In the genomic region with DNA sequence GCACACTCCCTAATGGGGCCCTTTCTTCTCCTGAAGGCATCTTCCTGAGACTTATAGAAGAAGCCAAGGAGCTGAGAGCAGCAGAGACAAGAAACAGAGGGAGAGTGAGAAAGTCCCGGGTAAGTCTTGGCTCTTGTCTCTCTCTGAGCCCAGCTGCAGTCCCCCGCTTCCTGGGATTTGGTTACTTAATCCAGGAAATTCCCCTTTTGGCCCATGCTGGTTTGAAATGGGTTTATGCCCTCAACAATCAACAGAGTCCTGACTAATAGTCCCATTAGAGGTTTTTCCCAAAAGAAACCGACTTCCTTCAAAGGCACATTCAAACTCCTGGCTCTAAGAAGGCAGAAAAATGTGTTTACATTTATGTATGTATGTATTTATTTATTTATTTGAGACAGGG, we compare ENCODE assay signal across 19 cellular contexts. TPM values are rescaled to one million over a fixed set of nuclear protein-coding genes. Genes with fewer than 3 reads are reported as not detected.
DNase-seq lines count a peak whose midpoint lies in the region; ATAC-seq and TF ChIP-seq lines count a peak whose summit lies in the region.
"Had no signal": no experiment of that assay in that cellular context is flagged by ENCODE, and none has a peak within 500 bp of the region (broad histone marks: within the 10 kb centered on the region; RNA-seq: fewer than 3 reads in every experiment).

No MANE protein-coding gene starts in this region.

- ATAC-seq in SK-N-SH treated with all-trans-retinoic acid at 6 μM for 48 hours (peak; percentile 11; the same call in 1 of the 3 replicates), HG03457 (IDR thresholded peaks at IDR 0.05; ENCODE audit: unreplicated experiment) (no peak)
- ATAC-seq: GM12878; naive thymus-derived CD8-positive, alpha-beta T cell had no signal

- H3K27me3 Mint-ChIP-seq in type B pancreatic cell = no peaks in the 10 kb centered on the region
- H3K27me3 Mint-ChIP-seq: CD4-positive, alpha-beta T cell had no signal

- H3K9me3 ChIP-seq in GM23248 (ENCODE audit: low read depth) (no peaks in the 10 kb centered on the region), trophoblast cell (ENCODE audit: insufficient read depth, low read depth, low read length) (no peaks in the 10 kb centered on the region)
- H3K9me3 ChIP-seq: transverse colon had no signal

- no peak overlapping the region for H3K27ac Mint-ChIP-seq in type B pancreatic cell
- H3K27ac Mint-ChIP-seq: CD4-positive, alpha-beta T cell; naive thymus-derived CD8-positive, alpha-beta T cell had no signal

- no peak overlapping the region for H3K4ac ChIP-seq in trophoblast cell (ENCODE audit: low read depth, low read length)

- H3K4me3 ChIP-seq in GM23248 = no peak overlapping the region
- no peak overlapping the region for H3K4me3 ChIP-seq in fibroblast of mammary gland (ENCODE audit: control insufficient read depth, low read depth, low read length)
- H3K4me3 ChIP-seq in trophoblast cell (ENCODE audit: low read depth, low read length) = no peak overlapping the region
- H3K4me3 ChIP-seq: cardiac muscle cell, GM12878, transverse colon had no signal

- no peaks in the 10 kb centered on the region for H3K9me2 ChIP-seq in GM23248 (ENCODE audit: insufficient read depth)

- no peaks in the 10 kb centered on the region for H3K36me3 Mint-ChIP-seq in type B pancreatic cell
- H3K36me3 Mint-ChIP-seq: naive thymus-derived CD8-positive, alpha-beta T cell had no signal

- no peak overlapping the region for H2BK120ac ChIP-seq in trophoblast cell (ENCODE audit: insufficient read depth, low read length, poor library complexity)

- H3K79me2 ChIP-seq in GM23248 (ENCODE audit: insufficient read depth) = no peaks in the 10 kb centered on the region
- H3K79me2 ChIP-seq in trophoblast cell (ENCODE audit: control insufficient read depth, insufficient read depth, low read length, poor library complexity) = no peaks in the 10 kb centered on the region

- peaks cover 20% of the 10 kb centered on the region for H3F3A ChIP-seq in GM23248 (ENCODE audit: insufficient read depth)

- no peak overlapping the region for H2BK12ac ChIP-seq in trophoblast cell (ENCODE audit: low read length)

- H3K27me3 ChIP-seq in GM23248 (replicated peaks; ENCODE audit: insufficient read depth) (no peaks in the 10 kb centered on the region), trophoblast cell (ENCODE audit: insufficient read depth, low read length) (no peaks in the 10 kb centered on the region)
- H3K27me3 ChIP-seq: cardiac muscle cell, transverse colon had no signal

- 0 out of 2 replicates have a peak overlapping the region, but pooled peaks have one; percentile 12 for H3K27ac ChIP-seq in GM23248
- no peak overlapping the region for H3K27ac ChIP-seq in trophoblast cell (ENCODE audit: low read depth, low read length)
- H3K27ac ChIP-seq: cardiac muscle cell, transverse colon had no signal

- in situ Hi-C loops in GM23248 (cut with MboI) = loop anchor here (25.0 kb wide), 1 partner anchor 458 kb away; no protein-coding TSS in a partner anchor

- peak overlapping the region; percentile 46 for H2AFZ ChIP-seq in GM23248
- H2AFZ ChIP-seq in trophoblast cell (ENCODE audit: insufficient read depth, low read length, poor library complexity) = no peak overlapping the region

- no peak overlapping the region for H2AK5ac ChIP-seq in trophoblast cell (ENCODE audit: low read length)

- H3K18ac ChIP-seq in trophoblast cell (ENCODE audit: low read length) = no peak overlapping the region

- peaks cover 10% of the 10 kb centered on the region for H3K4me1 Mint-ChIP-seq in type B pancreatic cell (ENCODE audit: unreplicated experiment)

- intact Hi-C loops in posterior vena cava (cut with DNase I) = no loop called here

- H4K91ac ChIP-seq in trophoblast cell (ENCODE audit: low read depth, low read length) = no peak overlapping the region

- H3K4me3 Mint-ChIP-seq in type B pancreatic cell = no peak overlapping the region
- H3K4me3 Mint-ChIP-seq: CD4-positive, alpha-beta T cell; naive thymus-derived CD8-positive, alpha-beta T cell had no signal

- H3K4me1 ChIP-seq in GM23248 (ENCODE audit: insufficient read depth) (peaks cover 27% of the 10 kb centered on the region), trophoblast cell (ENCODE audit: control insufficient read depth in 1 of 2, insufficient read depth in 2 of 2, low read length in 2 of 2) (peaks cover 4 to 5% of the 10 kb centered on the region in 2 experiments)

- H3K23ac ChIP-seq in trophoblast cell (ENCODE audit: low read length) = no peak overlapping the region

- H4K20me1 ChIP-seq in GM23248 (ENCODE audit: insufficient read depth) = no peaks in the 10 kb centered on the region

- H3K14ac ChIP-seq in trophoblast cell (ENCODE audit: low read length) = no peak overlapping the region

- no peak overlapping the region for H2BK5ac ChIP-seq in trophoblast cell (ENCODE audit: low read depth, low read length, poor library complexity)

- DNase-seq in GM23248 (peak; percentile 53), fibroblast of mammary gland (ENCODE audit: low read depth) (peak; percentile 76), trophoblast cell (peak; percentile 74 to 91), type B pancreatic cell (ENCODE audit: extremely low spot score, unreplicated experiment) (no peak), posterior vena cava (ENCODE audit: low spot score) (no peak), GM19238 (ENCODE audit: insufficient read length, low spot score) (no peak)
- DNase-seq: activated gamma-delta T cell treated with Interleukin-2 at 50 U/mL for 16 hours; CD4-positive, alpha-beta T cell; DMS79 treated with DMSO at 0.1 percent for 48 hours; naive thymus-derived CD8-positive, alpha-beta T cell; NCI-H1417 treated with DMSO at 0.1 percent for 48 hours; NCI-H446 treated with DMSO at 0.1 percent for 48 hours; OCI-M1; stimulated activated CD4-positive, alpha-beta T cell treated with anti-CD3 and anti-CD28 coated beads, Interleukin-4, amount 100 ng/mL, for 1 hour; transverse colon had no signal

- TF ChIP-seq CTCF in fibroblast of mammary gland (conservative IDR thresholded peaks at IDR 0.05; ENCODE audit: control insufficient read depth, insufficient read depth, low read depth, low read length) = no peak
- no peak for TF ChIP-seq CTCF in type B pancreatic cell (conservative IDR thresholded peaks at IDR 0.05)

- no peaks in the 10 kb centered on the region for H3K9me3 Mint-ChIP-seq in type B pancreatic cell
- H3K9me3 Mint-ChIP-seq: CD4-positive, alpha-beta T cell; naive thymus-derived CD8-positive, alpha-beta T cell had no signal

- 12 to 20% methylated on average over 3 of the region's 3 CpGs for WGBS in GM23248 (ENCODE audit: low coverage in 1 of 2, low lambda C conversion rate in 2 of 2, missing lambda C conversion rate in 2 of 2), 2 experiments
- no CpG with 5 or more reads among the region's 3 CpGs for WGBS in trophoblast cell (ENCODE audit: extremely low coverage, insufficient coverage, insufficient read length)

- H3K79me1 ChIP-seq in trophoblast cell (ENCODE audit: low read length) = no peaks in the 10 kb centered on the region

- no peak overlapping the region for H4K12ac ChIP-seq in trophoblast cell (ENCODE audit: low read depth, low read length)

- H3K36me3 ChIP-seq in GM23248 (ENCODE audit: low read depth) (no peaks in the 10 kb centered on the region), trophoblast cell (ENCODE audit: control insufficient read depth in 1 of 2, insufficient read depth in 2 of 2, low read length in 2 of 2) (no peaks in the 10 kb centered on the region)
- H3K36me3 ChIP-seq: cardiac muscle cell, transverse colon had no signal

- H3K4me2 ChIP-seq in GM23248 (ENCODE audit: unreplicated experiment) (peak overlapping the region; percentile 10), trophoblast cell (ENCODE audit: low read length) (no peak overlapping the region)

- H4K8ac ChIP-seq in trophoblast cell (ENCODE audit: low read depth, low read length) = no peak overlapping the region

- H3K9ac ChIP-seq in GM23248 (no peak overlapping the region), trophoblast cell (ENCODE audit: low read length) (no peak overlapping the region)

TF ChIP-seq in SK-N-SH treated with all-trans-retinoic acid at 6 μM for 48 hours, 23 proteins besides CTCF, POLR2A, EP300 and RAD21 (continues in another document):
- TF ChIP-seq, protein P1, sequence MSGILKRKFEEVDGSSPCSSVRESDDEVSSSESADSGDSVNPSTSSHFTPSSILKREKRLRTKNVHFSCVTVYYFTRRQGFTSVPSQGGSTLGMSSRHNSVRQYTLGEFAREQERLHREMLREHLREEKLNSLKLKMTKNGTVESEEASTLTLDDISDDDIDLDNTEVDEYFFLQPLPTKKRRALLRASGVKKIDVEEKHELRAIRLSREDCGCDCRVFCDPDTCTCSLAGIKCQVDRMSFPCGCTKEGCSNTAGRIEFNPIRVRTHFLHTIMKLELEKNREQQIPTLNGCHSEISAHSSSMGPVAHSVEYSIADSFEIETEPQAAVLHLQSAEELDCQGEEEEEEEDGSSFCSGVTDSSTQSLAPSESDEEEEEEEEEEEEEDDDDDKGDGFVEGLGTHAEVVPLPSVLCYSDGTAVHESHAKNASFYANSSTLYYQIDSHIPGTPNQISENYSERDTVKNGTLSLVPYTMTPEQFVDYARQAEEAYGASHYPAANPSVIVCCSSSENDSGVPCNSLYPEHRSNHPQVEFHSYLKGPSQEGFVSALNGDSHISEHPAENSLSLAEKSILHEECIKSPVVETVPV (CRISPR knock-in tag; IDR thresholded peaks at IDR 0.05) = no peak

RNA-seq across cellular contexts. Expression of a gene that starts 22.0 kb away (rescaled TPM):
- total RNA-seq in GM23248 (2014; rRNA removed; shearing (Covaris generic)) = 24.4 and 33.0 TPM in 2 replicates
- polyA plus RNA-seq in GM23248 (2016; fragmentation: Nextera tagmentation; extraction: Ambion mirVana) = 3.3 and 4.5 TPM in 2 replicates
- polyA plus RNA-seq in trophoblast cell (2013) = 1.8 and 1.9 TPM in 2 replicates
- total RNA-seq in type B pancreatic cell (ENCODE audit: low replicate concordance) (8.9 and 10.1 TPM in 2 replicates), posterior vena cava (10 to 100 TPM; 16.6 to 22.7 TPM)
- total RNA-seq: CD4-positive, alpha-beta T cell; GM12878 had no signal
- polyA plus RNA-seq: GM12878; naive thymus-derived CD8-positive, alpha-beta T cell had no signal

RNA-seq across cellular contexts. Expression of a gene that starts 58.0 kb away (rescaled TPM):
- 5.4 and 8.9 TPM in 2 replicates for total RNA-seq in GM23248 (2014; rRNA removed; shearing (Covaris generic))
- polyA plus RNA-seq in GM23248 (2016; fragmentation: Nextera tagmentation; extraction: Ambion mirVana) = 8.8 and 9.9 TPM in 2 replicates
- 3.7 and 4.1 TPM in 2 replicates for polyA plus RNA-seq in trophoblast cell (2013)
- 26.3 and 82.5 TPM in 2 replicates for total RNA-seq in type B pancreatic cell (ENCODE audit: low replicate concordance)
- 1 to 10 TPM; 3.9 to 4.8 TPM for total RNA-seq in posterior vena cava
- total RNA-seq: naive thymus-derived CD8-positive, alpha-beta T cell had no signal
- polyA plus RNA-seq: cardiac muscle cell had no signal

Comparison
In these comparisons a context has a peak if more than half of its experiments do, and no peak if none do; other contexts are left out.
1. DNase-seq: peak in GM23248 (single experiment), fibroblast of mammary gland (single experiment) and trophoblast cell (2 of 2); none in type B pancreatic cell (single experiment), posterior vena cava (single experiment) and GM19238 (single experiment).